In the genomic region with DNA sequence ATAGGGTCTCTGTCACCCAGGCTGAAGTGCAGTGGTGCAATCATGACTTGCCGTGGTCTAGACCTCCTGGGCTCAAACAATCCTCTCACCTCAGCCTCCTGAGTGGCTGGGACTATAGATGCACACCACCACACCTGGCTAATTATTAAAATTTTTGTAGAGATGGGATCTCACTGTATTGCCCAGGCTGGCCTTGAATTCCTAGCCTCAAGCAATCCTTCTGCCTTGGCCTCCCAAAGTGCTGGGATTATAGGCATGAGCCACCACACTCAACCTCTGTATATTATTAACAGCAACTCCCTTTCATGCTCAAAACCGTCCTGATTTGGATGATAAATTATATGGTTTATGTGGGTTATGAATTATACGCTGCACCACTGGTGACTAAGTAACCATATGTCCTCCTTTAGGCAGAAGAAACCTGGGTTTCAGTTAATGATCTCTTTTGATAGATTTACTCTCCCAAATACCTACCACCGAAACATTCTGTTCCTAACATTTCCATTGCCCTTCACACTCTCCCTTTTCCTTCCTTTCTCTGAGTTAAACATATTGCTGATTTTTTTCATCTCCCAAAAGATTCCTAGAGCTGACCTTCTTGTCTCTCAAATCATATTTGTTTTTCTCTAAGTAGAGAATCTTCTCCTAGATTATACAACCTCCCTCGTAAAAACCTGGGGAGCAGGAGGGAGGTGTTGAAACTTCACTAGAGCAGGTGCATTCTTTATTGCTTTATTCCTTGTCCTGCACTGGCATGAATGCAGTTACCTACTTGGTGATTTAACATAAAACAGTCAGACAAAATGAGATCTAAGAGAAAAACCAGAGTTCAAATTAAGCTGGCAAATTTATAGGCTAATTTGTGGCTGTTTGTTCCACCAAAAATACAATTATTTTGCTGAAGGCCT, we compare ENCODE assay signal across 12 cellular contexts. TPM values are rescaled to one million over a fixed set of nuclear protein-coding genes. Genes with fewer than 3 reads are reported as not detected.
A peak's percentile ranks its signal among the peaks of the same experiment; 100 is the strongest.
DNase-seq lines count a peak whose midpoint lies in the region; ATAC-seq and TF ChIP-seq lines count a peak whose summit lies in the region.
"Had no signal": no experiment of that assay in that cellular context is flagged by ENCODE, and none has a peak within 500 bp of the region (broad histone marks: within the 10 kb centered on the region; RNA-seq: fewer than 3 reads in every experiment).

No MANE protein-coding gene starts in this region.

- no peaks in the 10 kb centered on the region for H3K9me2 ChIP-seq in OCI-LY7 (ENCODE audit: insufficient read depth, low read length)

- H3K27ac ChIP-seq in HEK293 (ENCODE audit: extremely low read depth, low read depth, low read length), result no peak overlapping the region
- no peak overlapping the region for H3K27ac ChIP-seq in OCI-LY7 (ENCODE audit: low read depth, low read length, poor library complexity, severe bottlenecking)
- H3K27ac ChIP-seq: A549 had no signal

- H2AFZ ChIP-seq in OCI-LY7 (ENCODE audit: low read length), result no peak overlapping the region

- H3K9me3 ChIP-seq in HEK293 (ENCODE audit: control insufficient read depth, insufficient read depth, low read depth, low read length) (no peaks in the 10 kb centered on the region), mucosa of descending colon (no peaks in the 10 kb centered on the region), OCI-LY7 (ENCODE audit: low read length) (no peaks in the 10 kb centered on the region)
- H3K9me3 ChIP-seq: A549 had no signal

- H3K4me1 Mint-ChIP-seq in activated T-cell treated with anti-CD3 and anti-CD28 coated beads, Interleukin-2, amount 50 U/mL, for 72 hours (ENCODE audit: low read depth), result peaks cover 9% of the 10 kb centered on the region
- peaks cover 19% of the 10 kb centered on the region for H3K4me1 Mint-ChIP-seq in activated T-helper 17 cell treated with anti-CD3 and anti-CD28 coated beads, Interleukin-2, amount 50 U/mL, for 72 hours

- H3K4me2 ChIP-seq in OCI-LY7 (ENCODE audit: low read length), result no peak overlapping the region
- H3K4me2 ChIP-seq: A549 had no signal

- CTCF ChIA-PET in HEK293 (lab: Yijun Ruan, JAX), result interaction anchor here (0.7 to 3.0 kb wide), 4 partner anchors 196 to 268 kb away, joined by 3 to 18 read pairs (median 4); no protein-coding TSS in a partner anchor
- CTCF ChIA-PET in OCI-LY7 (lab: Charles Lee; ENCODE audit: unreplicated experiment), result no interaction called here

- no peak for DNase-seq in activated T-cell treated with anti-CD3 and anti-CD28 coated beads, Interleukin-2, amount 50 U/mL, for 72 hours
- no peak for DNase-seq in activated T-cell treated with anti-CD3 and anti-CD28 coated beads for 4 hours
- DNase-seq in mucosa of descending colon, result no peak
- no peak for DNase-seq in NCI-H82 (lab: John Stamatoyannopoulos, UW)
- no peak for DNase-seq in OCI-LY7 (ENCODE audit: low spot score)
- DNase-seq: SIG-M5 had no signal

- H4K20me1 ChIP-seq in OCI-LY7 (ENCODE audit: insufficient read depth, low read length), result no peaks in the 10 kb centered on the region

- intact Hi-C loops in mucosa of descending colon (cut with DNase I, micrococcal nuclease) (loop anchor here in 1 of 2 donors (10.0 kb wide), 1 partner anchor 260 kb away; a partner anchor contains a TSS), OCI-LY7 (cut with micrococcal nuclease; ENCODE audit: unreplicated experiment) (loop anchor here (10.0 kb wide), 1 partner anchor 190 kb away; no protein-coding TSS in a partner anchor)

- H3K27ac Mint-ChIP-seq in activated T-cell treated with anti-CD3 and anti-CD28 coated beads, Interleukin-2, amount 50 U/mL, for 72 hours, result peak overlapping the region; percentile 0
- H3K27ac Mint-ChIP-seq in activated T-helper 17 cell treated with anti-CD3 and anti-CD28 coated beads, Interleukin-2, amount 50 U/mL, for 72 hours, result peak overlapping the region; percentile 3

- H3K27me3 Mint-ChIP-seq in activated T-cell treated with anti-CD3 and anti-CD28 coated beads, Interleukin-2, amount 50 U/mL, for 72 hours (ENCODE audit: low read depth), result no peaks in the 10 kb centered on the region
- no peaks in the 10 kb centered on the region for H3K27me3 Mint-ChIP-seq in activated T-helper 17 cell treated with anti-CD3 and anti-CD28 coated beads, Interleukin-2, amount 50 U/mL, for 72 hours

- H3K36me3 Mint-ChIP-seq in activated T-cell treated with anti-CD3 and anti-CD28 coated beads, Interleukin-2, amount 50 U/mL, for 72 hours (ENCODE audit: insufficient read depth in 2 of 2), result peaks cover 2 to 5% of the 10 kb centered on the region in 2 donors
- peaks cover 60% of the 10 kb centered on the region for H3K36me3 Mint-ChIP-seq in activated T-helper 17 cell treated with anti-CD3 and anti-CD28 coated beads, Interleukin-2, amount 50 U/mL, for 72 hours (ENCODE audit: low read depth)

- H3K4me3 ChIP-seq in HEK293 (ENCODE audit: low read depth, low read length) (no peak overlapping the region), mucosa of descending colon (no peak overlapping the region), OCI-LY7 (ENCODE audit: low read depth, low read length, poor library complexity, severe bottlenecking) (no peak overlapping the region)
- H3K4me3 ChIP-seq: A549 had no signal

- POLR2A ChIA-PET in HEK293 (lab: Yijun Ruan, JAX), result no interaction called here
- POLR2A ChIA-PET in OCI-LY7 (lab: Charles Lee), result interaction anchor here (0.6 to 1.1 kb wide), 2 partner anchors 10 to 227 kb away, joined by 3 read pairs; no protein-coding TSS in a partner anchor

- H3K4me1 ChIP-seq in HEK293 (ENCODE audit: control insufficient read depth, insufficient read depth, low read length) (no peaks in the 10 kb centered on the region), mucosa of descending colon (ENCODE audit: low read depth) (peaks cover 10% of the 10 kb centered on the region), OCI-LY7 (ENCODE audit: insufficient read depth, low read length, poor library complexity, severe bottlenecking) (no peaks in the 10 kb centered on the region)
- H3K4me1 ChIP-seq: A549 had no signal

- TF ChIP-seq CTCF in HEK293 (tag by site-specific recombination; IDR thresholded peaks at IDR 0.05), result no peak
- TF ChIP-seq CTCF in mucosa of descending colon (IDR thresholded peaks at IDR 0.05), result no peak
- TF ChIP-seq CTCF in OCI-LY7 (conservative IDR thresholded peaks at IDR 0.05; ENCODE audit: low read length), result no peak

- no peak for ATAC-seq in activated T-cell treated with anti-CD3 and anti-CD28 coated beads, Interleukin-2, amount 50 U/mL, for 72 hours (replicated peaks in 1 of 2)
- peak; percentile 60 for ATAC-seq in activated T-helper 17 cell treated with anti-CD3 and anti-CD28 coated beads, Interleukin-2, amount 50 U/mL, for 72 hours (replicated peaks)
- ATAC-seq in mucosa of descending colon (peak; percentile 84), HG02885 (IDR thresholded peaks at IDR 0.05; ENCODE audit: poor library complexity, unreplicated experiment) (no peak)

- no peaks in the 10 kb centered on the region for H3K79me2 ChIP-seq in OCI-LY7 (ENCODE audit: insufficient read depth, low read depth, low read length)

- no peaks in the 10 kb centered on the region for H3K9me3 Mint-ChIP-seq in activated T-cell treated with anti-CD3 and anti-CD28 coated beads, Interleukin-2, amount 50 U/mL, for 72 hours
- no peaks in the 10 kb centered on the region for H3K9me3 Mint-ChIP-seq in activated T-helper 17 cell treated with anti-CD3 and anti-CD28 coated beads, Interleukin-2, amount 50 U/mL, for 72 hours
- H3K9me3 Mint-ChIP-seq: CD14-positive monocyte had no signal

- no TSS peak for BruUV-seq in OCI-LY7 (replicated peaks; lab: Mats Ljungman, UMichigan)

- H3K4me3 Mint-ChIP-seq in activated T-cell treated with anti-CD3 and anti-CD28 coated beads, Interleukin-2, amount 50 U/mL, for 72 hours, result no peak overlapping the region
- no peak overlapping the region for H3K4me3 Mint-ChIP-seq in activated T-helper 17 cell treated with anti-CD3 and anti-CD28 coated beads, Interleukin-2, amount 50 U/mL, for 72 hours
- H3K4me3 Mint-ChIP-seq: CD14-positive monocyte had no signal

- peaks cover 0 to 42% of the 10 kb centered on the region in 2 experiments; a peak in 2 of 3 replicates for H3K36me3 ChIP-seq in HEK293 (ENCODE audit: control insufficient read depth in 2 of 2, insufficient read depth in 1 of 2, low read length in 2 of 2)
- no peaks in the 10 kb centered on the region for H3K36me3 ChIP-seq in mucosa of descending colon (ENCODE audit: low read depth)
- peaks cover 3% of the 10 kb centered on the region; the same call in 1 of the 2 replicates for H3K36me3 ChIP-seq in OCI-LY7 (ENCODE audit: insufficient read depth, low read length)

TF ChIP-seq in HEK293, 187 proteins besides CTCF, POLR2A, EP300 and RAD21 (continues in another document):
- TF ChIP-seq ZIC2 (tag by site-specific recombination; IDR thresholded peaks at IDR 0.05) (no peak), ZNF707 (tag by site-specific recombination; IDR thresholded peaks at IDR 0.05) (no peak)
- TF ChIP-seq, protein P1, sequence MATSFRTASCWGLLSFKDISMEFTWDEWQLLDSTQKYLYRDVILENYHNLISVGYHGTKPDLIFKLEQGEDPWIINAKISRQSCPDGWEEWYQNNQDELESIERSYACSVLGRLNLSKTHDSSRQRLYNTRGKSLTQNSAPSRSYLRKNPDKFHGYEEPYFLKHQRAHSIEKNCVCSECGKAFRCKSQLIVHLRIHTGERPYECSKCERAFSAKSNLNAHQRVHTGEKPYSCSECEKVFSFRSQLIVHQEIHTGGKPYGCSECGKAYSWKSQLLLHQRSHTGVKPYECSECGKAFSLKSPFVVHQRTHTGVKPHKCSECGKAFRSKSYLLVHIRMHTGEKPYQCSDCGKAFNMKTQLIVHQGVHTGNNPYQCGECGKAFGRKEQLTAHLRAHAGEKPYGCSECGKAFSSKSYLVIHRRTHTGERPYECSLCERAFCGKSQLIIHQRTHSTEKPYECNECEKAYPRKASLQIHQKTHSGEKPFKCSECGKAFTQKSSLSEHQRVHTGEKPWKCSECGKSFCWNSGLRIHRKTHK (tag by site-specific recombination; IDR thresholded peaks at IDR 0.05), result no peak

RNA-seq across cellular contexts. Expression of a gene that starts 32.9 kb away (rescaled TPM):
- total RNA-seq in activated T-cell treated with anti-CD3 and anti-CD28 coated beads, Interleukin-2, amount 50 U/mL, for 72 hours, result 10 to 100 TPM; 52.0 to 56.9 TPM
- total RNA-seq in activated T-helper 17 cell treated with anti-CD3 and anti-CD28 coated beads, Interleukin-2, amount 50 U/mL, for 72 hours, result 10 to 100 TPM; 50.8 to 62.0 TPM
- total RNA-seq in mucosa of descending colon, result 10 to 100 TPM; 60.2 to 65.2 (median 60.4) TPM
- 21.3 and 21.6 TPM in 2 replicates for total RNA-seq in OCI-LY7 (2014; rRNA removed; shearing (Covaris generic))
- total RNA-seq in OCI-LY7 (2022), result 20.6 and 27.1 TPM in 2 replicates

RNA-seq across cellular contexts. Expression of a gene that starts 38.3 kb away (rescaled TPM):
- not detected for total RNA-seq in activated T-cell treated with anti-CD3 and anti-CD28 coated beads, Interleukin-2, amount 50 U/mL, for 72 hours
- total RNA-seq in activated T-helper 17 cell treated with anti-CD3 and anti-CD28 coated beads, Interleukin-2, amount 50 U/mL, for 72 hours, result not detected
- total RNA-seq in mucosa of descending colon (100 to 1,000 TPM in 1 of 3 donors, 10 to 100 TPM in 2; 16.4 to 135 (median 22.9) TPM), OCI-LY7 (2022) (not detected in 2 replicates)
- total RNA-seq in OCI-LY7 (2014; rRNA removed; shearing (Covaris generic)), result not detected in 2 replicates
- total RNA-seq: RPMI7951 had no signal

RNA-seq across cellular contexts. Expression of a gene that starts 43.4 kb away (rescaled TPM):
- total RNA-seq in activated T-cell treated with anti-CD3 and anti-CD28 coated beads, Interleukin-2, amount 50 U/mL, for 72 hours, result not detected
- not detected for total RNA-seq in activated T-helper 17 cell treated with anti-CD3 and anti-CD28 coated beads, Interleukin-2, amount 50 U/mL, for 72 hours
- not detected for total RNA-seq in mucosa of descending colon
- total RNA-seq in OCI-LY7 (2014; rRNA removed; shearing (Covaris generic)), result not detected in 2 replicates
- not detected in 2 replicates for total RNA-seq in OCI-LY7 (2022)
- total RNA-seq: RPMI7951 had no signal

Comparison
In these comparisons a context has a peak if more than half of its experiments do, and no peak if none do; other contexts are left out.
1. ATAC-seq: peak in activated T-helper 17 cell treated with anti-CD3 and anti-CD28 coated beads, Interleukin-2, amount 50 U/mL, for 72 hours (single experiment) and mucosa of descending colon (single experiment); none in activated T-cell treated with anti-CD3 and anti-CD28 coated beads, Interleukin-2, amount 50 U/mL, for 72 hours (0 of 2) and HG02885 (single experiment).
2. RNA of a gene that starts 38.3 kb away (total RNA-seq): 16.4 to 135 TPM in mucosa of descending colon; not detected in activated T-cell treated with anti-CD3 and anti-CD28 coated beads, Interleukin-2, amount 50 U/mL, for 72 hours, not detected in activated T-helper 17 cell treated with anti-CD3 and anti-CD28 coated beads, Interleukin-2, amount 50 U/mL, for 72 hours and not detected in OCI-LY7; every median in the first group is over 10 times any median in the second.